In the genomic region with DNA sequence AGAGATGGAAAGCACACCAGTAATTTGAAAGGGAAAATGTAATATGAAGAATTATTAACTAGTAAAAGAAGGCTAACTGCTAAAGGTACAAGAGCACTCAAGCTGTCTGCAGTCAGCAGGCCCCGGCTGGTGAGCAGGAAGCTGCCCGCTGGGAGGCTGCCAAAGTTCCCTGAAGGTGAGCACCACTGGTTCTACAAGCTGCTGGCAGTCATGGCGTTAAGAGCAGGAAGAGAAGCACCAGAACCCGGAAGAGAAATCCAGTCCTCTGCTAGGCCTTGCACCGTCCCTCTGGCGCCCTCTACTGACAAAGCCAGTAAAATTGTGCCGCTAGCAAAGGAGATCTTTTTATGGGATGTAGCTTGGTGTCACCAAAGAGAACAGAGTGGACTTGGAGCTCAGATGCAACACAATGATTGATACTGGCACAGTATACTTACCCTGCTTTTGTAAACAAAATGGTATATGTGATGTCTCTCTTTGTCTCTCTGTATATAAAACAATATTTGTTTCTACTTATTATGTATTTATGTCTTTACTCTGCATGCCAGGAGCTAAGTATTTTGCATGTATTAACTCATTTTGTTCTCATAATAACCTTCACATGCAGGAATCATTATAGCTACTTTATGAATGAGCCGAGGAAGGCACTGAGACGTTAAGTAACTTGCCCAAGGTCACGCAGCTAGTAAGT, we compare ENCODE assay signal across 8 cellular contexts. TPM values are rescaled to one million over a fixed set of nuclear protein-coding genes. Genes with fewer than 3 reads are reported as not detected.
DNase-seq lines count a peak whose midpoint lies in the region; ATAC-seq and TF ChIP-seq lines count a peak whose summit lies in the region.

No MANE protein-coding gene starts in this region.

- no peaks in the 10 kb centered on the region for H3K27me3 Mint-ChIP-seq in natural killer cell treated with Interleukin-12 subunit alpha and Interleukin-12 subunit beta and Interleukin-15 and Interleukin-18, amount 100 ng/mL, for 72 hours

- H3K9me3 ChIP-seq in esophagus squamous epithelium, result no peaks in the 10 kb centered on the region

- TF ChIP-seq POLR2A in esophagus squamous epithelium (IDR thresholded peaks at IDR 0.05), result no peak

- H3K4me3 ChIP-seq in esophagus squamous epithelium, result peak overlapping the region in 2 of 4 donors; percentile 10 to 66

- DNase-seq in DMS153 treated with DMSO at 0.1 percent for 48 hours (lab: John Stamatoyannopoulos, UW; ENCODE audit: unreplicated experiment) (peak; percentile 95), KG1 (lab: John Stamatoyannopoulos, UW) (peak; percentile 95), OCI-M2 (lab: John Stamatoyannopoulos, UW; ENCODE audit: unreplicated experiment) (peak; percentile 74), activated T-cell treated with anti-CD3 and anti-CD28 coated beads for 4 hours (peak; percentile 88), esophagus squamous epithelium (lab: John Stamatoyannopoulos, UW) (peak; percentile 72)
- peak; percentile 92 for DNase-seq in natural killer cell treated with Interleukin-12 subunit alpha and Interleukin-12 subunit beta and Interleukin-15 and Interleukin-18, amount 100 ng/mL, for 72 hours (ENCODE audit: low spot score)
- peak; percentile 68 to 93 (median 88) for DNase-seq in stimulated activated naive CD4-positive, alpha-beta T cell (lab: John Stamatoyannopoulos, UW)

- no peaks in the 10 kb centered on the region for H3K27me3 ChIP-seq in esophagus squamous epithelium

- H3K4me3 Mint-ChIP-seq in natural killer cell treated with Interleukin-12 subunit alpha and Interleukin-12 subunit beta and Interleukin-15 and Interleukin-18, amount 100 ng/mL, for 72 hours, result peak overlapping the region; percentile 99

- H3K36me3 Mint-ChIP-seq in natural killer cell treated with Interleukin-12 subunit alpha and Interleukin-12 subunit beta and Interleukin-15 and Interleukin-18, amount 100 ng/mL, for 72 hours, result no peaks in the 10 kb centered on the region

- TF ChIP-seq CTCF in esophagus squamous epithelium (IDR thresholded peaks at IDR 0.05), result peak; percentile 85 to 97 (median 91)

- H3K27ac ChIP-seq in esophagus squamous epithelium, result peak overlapping the region; percentile 30 to 93 (median 80)

- WGBS in esophagus squamous epithelium, 2 donors, result 11 to 12% methylated on average over 10 of the region's 10 CpGs

- H3K4me1 Mint-ChIP-seq in natural killer cell treated with Interleukin-12 subunit alpha and Interleukin-12 subunit beta and Interleukin-15 and Interleukin-18, amount 100 ng/mL, for 72 hours (ENCODE audit: low read depth in 2 of 2), result peaks cover 61 to 62% of the 10 kb centered on the region in 2 donors

- peaks cover 23 to 74% (median 28%) of the 10 kb centered on the region in 3 donors for H3K4me1 ChIP-seq in esophagus squamous epithelium

- no peaks in the 10 kb centered on the region for H3K9me3 Mint-ChIP-seq in natural killer cell treated with Interleukin-12 subunit alpha and Interleukin-12 subunit beta and Interleukin-15 and Interleukin-18, amount 100 ng/mL, for 72 hours

- no peaks in the 10 kb centered on the region for H3K36me3 ChIP-seq in esophagus squamous epithelium

- peak overlapping the region; percentile 95 to 98 for H3K27ac Mint-ChIP-seq in natural killer cell treated with Interleukin-12 subunit alpha and Interleukin-12 subunit beta and Interleukin-15 and Interleukin-18, amount 100 ng/mL, for 72 hours

- peak; percentile 47 for ATAC-seq in GM21529 (IDR thresholded peaks at IDR 0.05; ENCODE audit: unreplicated experiment)
- peak; percentile 71 to 79 for ATAC-seq in natural killer cell treated with Interleukin-12 subunit alpha and Interleukin-12 subunit beta and Interleukin-15 and Interleukin-18, amount 100 ng/mL, for 72 hours

- intact Hi-C loops in esophagus squamous epithelium (cut with DNase I), result no loop called here

RNA-seq across cellular contexts. Expression of a gene that starts 28.1 kb away (rescaled TPM):
- total RNA-seq in esophagus squamous epithelium, result 10 to 100 TPM; 13.8 to 28.2 (median 22.8) TPM
- 10 to 100 TPM; 76.8 to 83.7 TPM for total RNA-seq in natural killer cell treated with Interleukin-12 subunit alpha and Interleukin-12 subunit beta and Interleukin-15 and Interleukin-18, amount 100 ng/mL, for 72 hours

RNA-seq across cellular contexts. Expression of a gene that starts 49.3 kb away (rescaled TPM):
- total RNA-seq in esophagus squamous epithelium, result 10 to 100 TPM in 3 of 4 donors, 1 to 10 TPM in 1; 9.0 to 22.0 (median 15.0) TPM
- 10 to 100 TPM; 17.5 to 23.0 TPM for total RNA-seq in natural killer cell treated with Interleukin-12 subunit alpha and Interleukin-12 subunit beta and Interleukin-15 and Interleukin-18, amount 100 ng/mL, for 72 hours
